ENCODE assay signal across 1 cellular context in genomic region chr17:60525347-60525623, GRCh38.
A peak's percentile ranks its signal among the peaks of the same experiment; 100 is the strongest.
TF ChIP-seq lines count a peak whose summit lies in the region.

No MANE protein-coding gene starts in this region.

TF ChIP-seq in HepG2, 621 proteins besides CTCF, POLR2A, EP300 and RAD21 (continued from another document and continues in another):
- TF ChIP-seq, protein P1, sequence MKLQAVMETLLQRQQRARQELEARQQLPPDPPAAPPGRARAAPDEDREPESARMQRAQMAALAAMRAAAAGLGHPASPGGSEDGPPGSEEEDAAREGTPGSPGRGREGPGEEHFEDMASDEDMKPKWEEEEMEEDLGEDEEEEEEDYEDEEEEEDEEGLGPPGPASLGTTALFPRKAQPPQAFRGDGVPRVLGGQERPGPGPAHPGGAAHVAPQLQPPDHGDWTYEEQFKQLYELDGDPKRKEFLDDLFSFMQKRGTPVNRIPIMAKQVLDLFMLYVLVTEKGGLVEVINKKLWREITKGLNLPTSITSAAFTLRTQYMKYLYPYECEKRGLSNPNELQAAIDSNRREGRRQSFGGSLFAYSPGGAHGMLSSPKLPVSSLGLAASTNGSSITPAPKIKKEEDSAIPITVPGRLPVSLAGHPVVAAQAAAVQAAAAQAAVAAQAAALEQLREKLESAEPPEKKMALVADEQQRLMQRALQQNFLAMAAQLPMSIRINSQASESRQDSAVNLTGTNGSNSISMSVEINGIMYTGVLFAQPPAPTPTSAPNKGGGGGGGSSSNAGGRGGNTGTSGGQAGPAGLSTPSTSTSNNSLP (IDR thresholded peaks at IDR 0.05; ENCODE audit: low read depth, low read length): no peak
- TF ChIP-seq ZNF207 (IDR thresholded peaks at IDR 0.05; ENCODE audit: borderline replicate concordance) (no peak), SMAD3 (CRISPR knock-in tag; IDR thresholded peaks at IDR 0.05) (no peak), ZFP82 (CRISPR knock-in tag; IDR thresholded peaks at IDR 0.05; ENCODE audit: borderline replicate concordance) (no peak), HIVEP1 (CRISPR knock-in tag; IDR thresholded peaks at IDR 0.05) (no peak), ZNF598 (CRISPR knock-in tag; IDR thresholded peaks at IDR 0.05; ENCODE audit: borderline replicate concordance) (no peak), ZNF616 (CRISPR knock-in tag; IDR thresholded peaks at IDR 0.05; ENCODE audit: low read depth) (0 out of 2 replicates have a peak, but pooled peaks have one; percentile 4), TCF7 (IDR thresholded peaks at IDR 0.05; ENCODE audit: low read depth) (peak; percentile 58), SIN3B (IDR thresholded peaks at IDR 0.05; ENCODE audit: low read length) (no peak), IRX3 (CRISPR knock-in tag; IDR thresholded peaks at IDR 0.05; ENCODE audit: borderline replicate concordance, low read depth) (no peak), RFX5 (IDR thresholded peaks at IDR 0.05; ENCODE audit: low read depth, low read length) (no peak), JUNB (CRISPR knock-in tag; IDR thresholded peaks at IDR 0.05; ENCODE audit: borderline replicate concordance) (peak; percentile 69; the same call in 1 of the 2 replicates), ZNF672 (CRISPR knock-in tag; IDR thresholded peaks at IDR 0.05) (no peak), ESRRA (CRISPR knock-in tag; IDR thresholded peaks at IDR 0.05; ENCODE audit: low read depth) (no peak), TBL1XR1 (IDR thresholded peaks at IDR 0.05; ENCODE audit: borderline replicate concordance, low read length, partially characterized antibody) (no peak), NR2F2 (IDR thresholded peaks at IDR 0.05; ENCODE audit: borderline replicate concordance, low read depth) (no peak), ZNF235 (CRISPR knock-in tag; IDR thresholded peaks at IDR 0.05; ENCODE audit: borderline replicate concordance) (no peak), ZNF331 (CRISPR knock-in tag; IDR thresholded peaks at IDR 0.05) (no peak), CHD4 (IDR thresholded peaks at IDR 0.05; ENCODE audit: borderline replicate concordance, low read length) (no peak), ZNF224 (CRISPR knock-in tag; IDR thresholded peaks at IDR 0.05) (no peak), TEAD3 (CRISPR knock-in tag; optimal IDR thresholded peaks at IDR 0.05; ENCODE audit: borderline replicate concordance) (peak; percentile 3), ZFP62 (CRISPR knock-in tag; IDR thresholded peaks at IDR 0.05) (no peak), ZNF619 (CRISPR knock-in tag; IDR thresholded peaks at IDR 0.05) (no peak; the same call in 1 of the 2 replicates), ZBTB7B (CRISPR knock-in tag; IDR thresholded peaks at IDR 0.05) (no peak), HBP1 (CRISPR knock-in tag; IDR thresholded peaks at IDR 0.05; ENCODE audit: low read depth) (0 out of 2 replicates have a peak, but pooled peaks have one; percentile 35), CREB1 (IDR thresholded peaks at IDR 0.05) (no peak), CREB1 (CRISPR knock-in tag; IDR thresholded peaks at IDR 0.05) (no peak), ZNF44 (CRISPR knock-in tag; IDR thresholded peaks at IDR 0.05) (0 out of 2 replicates have a peak, but pooled peaks have one; percentile 9), SNAPC2 (CRISPR knock-in tag; IDR thresholded peaks at IDR 0.05) (no peak)
- TF ChIP-seq, protein P2, sequence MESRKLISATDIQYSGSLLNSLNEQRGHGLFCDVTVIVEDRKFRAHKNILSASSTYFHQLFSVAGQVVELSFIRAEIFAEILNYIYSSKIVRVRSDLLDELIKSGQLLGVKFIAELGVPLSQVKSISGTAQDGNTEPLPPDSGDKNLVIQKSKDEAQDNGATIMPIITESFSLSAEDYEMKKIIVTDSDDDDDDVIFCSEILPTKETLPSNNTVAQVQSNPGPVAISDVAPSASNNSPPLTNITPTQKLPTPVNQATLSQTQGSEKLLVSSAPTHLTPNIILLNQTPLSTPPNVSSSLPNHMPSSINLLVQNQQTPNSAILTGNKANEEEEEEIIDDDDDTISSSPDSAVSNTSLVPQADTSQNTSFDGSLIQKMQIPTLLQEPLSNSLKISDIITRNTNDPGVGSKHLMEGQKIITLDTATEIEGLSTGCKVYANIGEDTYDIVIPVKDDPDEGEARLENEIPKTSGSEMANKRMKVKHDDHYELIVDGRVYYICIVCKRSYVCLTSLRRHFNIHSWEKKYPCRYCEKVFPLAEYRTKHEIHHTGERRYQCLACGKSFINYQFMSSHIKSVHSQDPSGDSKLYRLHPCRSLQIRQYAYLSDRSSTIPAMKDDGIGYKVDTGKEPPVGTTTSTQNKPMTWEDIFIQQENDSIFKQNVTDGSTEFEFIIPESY (CRISPR knock-in tag; IDR thresholded peaks at IDR 0.05): no peak
- TF ChIP-seq, protein P3, sequence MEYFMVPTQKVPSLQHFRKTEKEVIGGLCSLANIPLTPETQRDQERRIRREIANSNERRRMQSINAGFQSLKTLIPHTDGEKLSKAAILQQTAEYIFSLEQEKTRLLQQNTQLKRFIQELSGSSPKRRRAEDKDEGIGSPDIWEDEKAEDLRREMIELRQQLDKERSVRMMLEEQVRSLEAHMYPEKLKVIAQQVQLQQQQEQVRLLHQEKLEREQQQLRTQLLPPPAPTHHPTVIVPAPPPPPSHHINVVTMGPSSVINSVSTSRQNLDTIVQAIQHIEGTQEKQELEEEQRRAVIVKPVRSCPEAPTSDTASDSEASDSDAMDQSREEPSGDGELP (IDR thresholded peaks at IDR 0.05; ENCODE audit: borderline replicate concordance, low read depth): peak; percentile 90
- TF ChIP-seq, protein P4, sequence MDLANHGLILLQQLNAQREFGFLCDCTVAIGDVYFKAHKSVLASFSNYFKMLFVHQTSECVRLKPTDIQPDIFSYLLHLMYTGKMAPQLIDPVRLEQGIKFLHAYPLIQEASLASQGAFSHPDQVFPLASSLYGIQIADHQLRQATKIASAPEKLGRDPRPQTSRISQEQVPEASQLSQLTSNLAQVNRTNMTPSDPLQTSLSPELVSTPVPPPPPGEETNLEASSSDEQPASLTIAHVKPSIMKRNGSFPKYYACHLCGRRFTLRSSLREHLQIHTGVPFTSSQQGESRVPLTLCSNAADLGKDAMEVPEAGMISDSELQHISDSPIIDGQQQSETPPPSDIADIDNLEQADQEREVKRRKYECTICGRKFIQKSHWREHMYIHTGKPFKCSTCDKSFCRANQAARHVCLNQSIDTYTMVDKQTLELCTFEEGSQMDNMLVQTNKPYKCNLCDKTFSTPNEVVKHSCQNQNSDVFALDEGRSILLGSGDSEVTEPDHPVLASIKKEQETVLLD (CRISPR knock-in tag; IDR thresholded peaks at IDR 0.05; ENCODE audit: low read depth): no peak
- TF ChIP-seq, protein P5, sequence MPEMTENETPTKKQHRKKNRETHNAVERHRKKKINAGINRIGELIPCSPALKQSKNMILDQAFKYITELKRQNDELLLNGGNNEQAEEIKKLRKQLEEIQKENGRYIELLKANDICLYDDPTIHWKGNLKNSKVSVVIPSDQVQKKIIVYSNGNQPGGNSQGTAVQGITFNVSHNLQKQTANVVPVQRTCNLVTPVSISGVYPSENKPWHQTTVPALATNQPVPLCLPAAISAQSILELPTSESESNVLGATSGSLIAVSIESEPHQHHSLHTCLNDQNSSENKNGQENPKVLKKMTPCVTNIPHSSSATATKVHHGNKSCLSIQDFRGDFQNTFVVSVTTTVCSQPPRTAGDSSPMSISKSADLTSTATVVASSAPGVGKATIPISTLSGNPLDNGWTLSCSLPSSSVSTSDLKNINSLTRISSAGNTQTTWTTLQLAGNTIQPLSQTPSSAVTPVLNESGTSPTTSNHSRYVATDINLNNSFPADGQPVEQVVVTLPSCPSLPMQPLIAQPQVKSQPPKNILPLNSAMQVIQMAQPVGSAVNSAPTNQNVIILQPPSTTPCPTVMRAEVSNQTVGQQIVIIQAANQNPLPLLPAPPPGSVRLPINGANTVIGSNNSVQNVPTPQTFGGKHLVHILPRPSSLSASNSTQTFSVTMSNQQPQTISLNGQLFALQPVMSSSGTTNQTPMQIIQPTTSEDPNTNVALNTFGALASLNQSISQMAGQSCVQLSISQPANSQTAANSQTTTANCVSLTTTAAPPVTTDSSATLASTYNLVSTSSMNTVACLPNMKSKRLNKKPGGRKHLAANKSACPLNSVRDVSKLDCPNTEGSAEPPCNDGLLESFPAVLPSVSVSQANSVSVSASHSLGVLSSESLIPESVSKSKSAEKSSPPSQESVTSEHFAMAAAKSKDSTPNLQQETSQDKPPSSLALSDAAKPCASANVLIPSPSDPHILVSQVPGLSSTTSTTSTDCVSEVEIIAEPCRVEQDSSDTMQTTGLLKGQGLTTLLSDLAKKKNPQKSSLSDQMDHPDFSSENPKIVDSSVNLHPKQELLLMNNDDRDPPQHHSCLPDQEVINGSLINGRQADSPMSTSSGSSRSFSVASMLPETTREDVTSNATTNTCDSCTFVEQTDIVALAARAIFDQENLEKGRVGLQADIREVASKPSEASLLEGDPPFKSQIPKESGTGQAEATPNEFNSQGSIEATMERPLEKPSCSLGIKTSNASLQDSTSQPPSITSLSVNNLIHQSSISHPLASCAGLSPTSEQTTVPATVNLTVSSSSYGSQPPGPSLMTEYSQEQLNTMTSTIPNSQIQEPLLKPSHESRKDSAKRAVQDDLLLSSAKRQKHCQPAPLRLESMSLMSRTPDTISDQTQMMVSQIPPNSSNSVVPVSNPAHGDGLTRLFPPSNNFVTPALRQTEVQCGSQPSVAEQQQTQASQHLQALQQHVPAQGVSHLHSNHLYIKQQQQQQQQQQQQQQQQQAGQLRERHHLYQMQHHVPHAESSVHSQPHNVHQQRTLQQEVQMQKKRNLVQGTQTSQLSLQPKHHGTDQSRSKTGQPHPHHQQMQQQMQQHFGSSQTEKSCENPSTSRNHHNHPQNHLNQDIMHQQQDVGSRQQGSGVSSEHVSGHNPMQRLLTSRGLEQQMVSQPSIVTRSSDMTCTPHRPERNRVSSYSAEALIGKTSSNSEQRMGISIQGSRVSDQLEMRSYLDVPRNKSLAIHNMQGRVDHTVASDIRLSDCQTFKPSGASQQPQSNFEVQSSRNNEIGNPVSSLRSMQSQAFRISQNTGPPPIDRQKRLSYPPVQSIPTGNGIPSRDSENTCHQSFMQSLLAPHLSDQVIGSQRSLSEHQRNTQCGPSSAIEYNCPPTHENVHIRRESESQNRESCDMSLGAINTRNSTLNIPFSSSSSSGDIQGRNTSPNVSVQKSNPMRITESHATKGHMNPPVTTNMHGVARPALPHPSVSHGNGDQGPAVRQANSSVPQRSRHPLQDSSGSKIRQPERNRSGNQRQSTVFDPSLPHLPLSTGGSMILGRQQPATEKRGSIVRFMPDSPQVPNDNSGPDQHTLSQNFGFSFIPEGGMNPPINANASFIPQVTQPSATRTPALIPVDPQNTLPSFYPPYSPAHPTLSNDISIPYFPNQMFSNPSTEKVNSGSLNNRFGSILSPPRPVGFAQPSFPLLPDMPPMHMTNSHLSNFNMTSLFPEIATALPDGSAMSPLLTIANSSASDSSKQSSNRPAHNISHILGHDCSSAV (CRISPR knock-in tag; IDR thresholded peaks at IDR 0.05; ENCODE audit: borderline replicate concordance): no peak
- TF ChIP-seq, protein P6, sequence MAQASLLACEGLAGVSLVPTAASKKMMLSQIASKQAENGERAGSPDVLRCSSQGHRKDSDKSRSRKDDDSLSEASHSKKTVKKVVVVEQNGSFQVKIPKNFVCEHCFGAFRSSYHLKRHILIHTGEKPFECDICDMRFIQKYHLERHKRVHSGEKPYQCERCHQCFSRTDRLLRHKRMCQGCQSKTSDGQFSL (CRISPR knock-in tag; IDR thresholded peaks at IDR 0.05): no peak
- TF ChIP-seq, protein P7, sequence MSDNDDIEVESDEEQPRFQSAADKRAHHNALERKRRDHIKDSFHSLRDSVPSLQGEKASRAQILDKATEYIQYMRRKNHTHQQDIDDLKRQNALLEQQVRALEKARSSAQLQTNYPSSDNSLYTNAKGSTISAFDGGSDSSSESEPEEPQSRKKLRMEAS (IDR thresholded peaks at IDR 0.05): no peak
- TF ChIP-seq, protein P8, sequence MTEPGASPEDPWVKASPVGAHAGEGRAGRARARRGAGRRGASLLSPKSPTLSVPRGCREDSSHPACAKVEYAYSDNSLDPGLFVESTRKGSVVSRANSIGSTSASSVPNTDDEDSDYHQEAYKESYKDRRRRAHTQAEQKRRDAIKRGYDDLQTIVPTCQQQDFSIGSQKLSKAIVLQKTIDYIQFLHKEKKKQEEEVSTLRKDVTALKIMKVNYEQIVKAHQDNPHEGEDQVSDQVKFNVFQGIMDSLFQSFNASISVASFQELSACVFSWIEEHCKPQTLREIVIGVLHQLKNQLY (CRISPR knock-in tag; IDR thresholded peaks at IDR 0.05): no peak
- TF ChIP-seq, protein P9, sequence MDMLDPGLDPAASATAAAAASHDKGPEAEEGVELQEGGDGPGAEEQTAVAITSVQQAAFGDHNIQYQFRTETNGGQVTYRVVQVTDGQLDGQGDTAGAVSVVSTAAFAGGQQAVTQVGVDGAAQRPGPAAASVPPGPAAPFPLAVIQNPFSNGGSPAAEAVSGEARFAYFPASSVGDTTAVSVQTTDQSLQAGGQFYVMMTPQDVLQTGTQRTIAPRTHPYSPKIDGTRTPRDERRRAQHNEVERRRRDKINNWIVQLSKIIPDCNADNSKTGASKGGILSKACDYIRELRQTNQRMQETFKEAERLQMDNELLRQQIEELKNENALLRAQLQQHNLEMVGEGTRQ (IDR thresholded peaks at IDR 0.05; ENCODE audit: low read depth, low read length): no peak
- TF ChIP-seq, protein P9 (CRISPR knock-in tag; IDR thresholded peaks at IDR 0.05; ENCODE audit: borderline replicate concordance): no peak
- TF ChIP-seq, protein P10, sequence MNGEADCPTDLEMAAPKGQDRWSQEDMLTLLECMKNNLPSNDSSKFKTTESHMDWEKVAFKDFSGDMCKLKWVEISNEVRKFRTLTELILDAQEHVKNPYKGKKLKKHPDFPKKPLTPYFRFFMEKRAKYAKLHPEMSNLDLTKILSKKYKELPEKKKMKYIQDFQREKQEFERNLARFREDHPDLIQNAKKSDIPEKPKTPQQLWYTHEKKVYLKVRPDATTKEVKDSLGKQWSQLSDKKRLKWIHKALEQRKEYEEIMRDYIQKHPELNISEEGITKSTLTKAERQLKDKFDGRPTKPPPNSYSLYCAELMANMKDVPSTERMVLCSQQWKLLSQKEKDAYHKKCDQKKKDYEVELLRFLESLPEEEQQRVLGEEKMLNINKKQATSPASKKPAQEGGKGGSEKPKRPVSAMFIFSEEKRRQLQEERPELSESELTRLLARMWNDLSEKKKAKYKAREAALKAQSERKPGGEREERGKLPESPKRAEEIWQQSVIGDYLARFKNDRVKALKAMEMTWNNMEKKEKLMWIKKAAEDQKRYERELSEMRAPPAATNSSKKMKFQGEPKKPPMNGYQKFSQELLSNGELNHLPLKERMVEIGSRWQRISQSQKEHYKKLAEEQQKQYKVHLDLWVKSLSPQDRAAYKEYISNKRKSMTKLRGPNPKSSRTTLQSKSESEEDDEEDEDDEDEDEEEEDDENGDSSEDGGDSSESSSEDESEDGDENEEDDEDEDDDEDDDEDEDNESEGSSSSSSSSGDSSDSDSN (CRISPR knock-in tag; IDR thresholded peaks at IDR 0.05): no peak
